In the genomic region with DNA sequence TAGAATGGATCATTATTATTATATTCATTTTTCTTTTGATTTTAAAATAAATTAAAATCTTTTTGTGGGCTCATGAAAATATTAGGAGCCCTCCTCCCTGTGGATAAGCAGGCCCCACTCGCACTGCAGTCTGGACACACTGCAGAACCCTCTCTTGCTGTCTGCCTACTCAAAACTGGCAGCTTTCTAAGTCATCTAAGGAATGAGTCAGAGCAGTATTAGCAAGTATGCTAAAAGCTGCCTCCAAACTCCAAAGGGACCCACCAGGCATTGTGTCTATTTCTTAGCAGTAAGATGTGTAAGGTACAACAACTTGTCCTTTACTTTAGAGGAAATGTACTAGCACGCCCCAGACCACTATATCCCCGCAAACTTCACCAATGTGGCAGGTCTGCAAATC, we compare ENCODE assay signal across 23 cellular contexts.
DNase-seq lines count a peak whose midpoint lies in the region; ATAC-seq and TF ChIP-seq lines count a peak whose summit lies in the region.
"Had no signal": no experiment of that assay in that cellular context is flagged by ENCODE, and none has a peak within 500 bp of the region (broad histone marks: within the 10 kb centered on the region; RNA-seq: fewer than 3 reads in every experiment).

No MANE protein-coding gene starts in this region.

- H3K4me1 ChIP-seq in osteoblast (ENCODE audit: insufficient read depth, low read length), result peaks cover 10% of the 10 kb centered on the region
- H3K4me1 ChIP-seq: prostate gland had no signal

- no peak overlapping the region for H3K4me2 ChIP-seq in osteoblast (ENCODE audit: insufficient read depth, low read length)

- TF ChIP-seq CTCF in osteoblast (IDR thresholded peaks at IDR 0.05; ENCODE audit: extremely low read depth, low read depth, low read length), result no peak
- no peak for TF ChIP-seq CTCF in CD4-positive, alpha-beta T cell (IDR thresholded peaks at IDR 0.05)

- no peak overlapping the region for H3K27ac ChIP-seq in osteoblast (ENCODE audit: low read depth, low read length)
- no peak overlapping the region for H3K27ac ChIP-seq in CD4-positive, alpha-beta T cell (ENCODE audit: low read depth, low read length)
- H3K27ac ChIP-seq: left lung, prostate gland had no signal

- CTCF ChIA-PET in CD4-positive, alpha-beta T cell (lab: Charles Lee), result no interaction called here

- no peaks in the 10 kb centered on the region for H3K36me3 Mint-ChIP-seq in activated naive CD8-positive, alpha-beta T cell treated with anti-CD3 and anti-CD28 coated beads, Interleukin-2, amount 50 U/mL, for 24 hours (ENCODE audit: low read depth)
- H3K36me3 Mint-ChIP-seq in activated naive CD8-positive, alpha-beta T cell treated with anti-CD3 and anti-CD28 coated beads for 36 hours, result no peaks in the 10 kb centered on the region
- no peaks in the 10 kb centered on the region for H3K36me3 Mint-ChIP-seq in CD4-positive, alpha-beta T cell (ENCODE audit: low read depth)
- H3K36me3 Mint-ChIP-seq: activated naive CD4-positive, alpha-beta T cell treated with anti-CD3 and anti-CD28 coated beads, Interleukin-2, amount 50 U/mL, for 24 hours; CD14-positive monocyte; type B pancreatic cell; WTC11 had no signal

- DNase-seq in activated naive CD8-positive, alpha-beta T cell treated with anti-CD3 and anti-CD28 coated beads, Interleukin-2, amount 50 U/mL, for 24 hours, result no peak
- DNase-seq in activated naive CD8-positive, alpha-beta T cell treated with anti-CD3 and anti-CD28 coated beads for 36 hours, result no peak
- peak; percentile 38 for DNase-seq in RKO (ENCODE audit: low spot score)
- DNase-seq in osteoblast (ENCODE audit: insufficient read length, low spot score, missing footprints), result peak; percentile 82
- no peak for DNase-seq in stimulated activated naive CD4-positive, alpha-beta T cell treated with Interleukin-2 at 50 U/mL for 16 hours (lab: John Stamatoyannopoulos, UW)
- DNase-seq in CD4-positive, alpha-beta T cell, result no peak
- DNase-seq in HT-29 (ENCODE audit: low spot score), result no peak
- DNase-seq: left lung, mesendoderm, NCI-H1105 treated with DMSO at 0.1 percent for 48 hours, NCI-H2029, NCI-H2227 treated with DMSO at 0.1 percent for 48 hours, NCI-H526 treated with DMSO at 0.1 percent for 48 hours, SHP77 treated with DMSO at 0.1 percent for 48 hours, SW 1271 had no signal

- POLR2A ChIA-PET in CD4-positive, alpha-beta T cell (lab: Charles Lee), result no interaction called here

- no peaks in the 10 kb centered on the region for H3K36me3 ChIP-seq in osteoblast (ENCODE audit: insufficient read depth, low read length)
- H3K36me3 ChIP-seq: left lung, prostate gland had no signal

- intact Hi-C loops in CD4-positive, alpha-beta T cell (cut with DNase I, micrococcal nuclease), result no loop called here

- no peak overlapping the region for H3K27ac Mint-ChIP-seq in activated naive CD8-positive, alpha-beta T cell treated with anti-CD3 and anti-CD28 coated beads, Interleukin-2, amount 50 U/mL, for 24 hours
- H3K27ac Mint-ChIP-seq in activated naive CD8-positive, alpha-beta T cell treated with anti-CD3 and anti-CD28 coated beads for 36 hours, result no peak overlapping the region
- H3K27ac Mint-ChIP-seq in CD4-positive, alpha-beta T cell, result no peak overlapping the region
- H3K27ac Mint-ChIP-seq: activated naive CD4-positive, alpha-beta T cell treated with anti-CD3 and anti-CD28 coated beads, Interleukin-2, amount 50 U/mL, for 24 hours; CD14-positive monocyte; type B pancreatic cell; WTC11 had no signal

- no peak overlapping the region for H3K4me3 ChIP-seq in osteoblast (ENCODE audit: insufficient read depth, low read length)
- H3K4me3 ChIP-seq: K562, left lung, prostate gland had no signal

- H4K20me1 ChIP-seq in osteoblast (ENCODE audit: insufficient read depth, low read length), result no peaks in the 10 kb centered on the region

- peaks cover 32% of the 10 kb centered on the region for H3K4me1 Mint-ChIP-seq in activated naive CD8-positive, alpha-beta T cell treated with anti-CD3 and anti-CD28 coated beads, Interleukin-2, amount 50 U/mL, for 24 hours
- H3K4me1 Mint-ChIP-seq in activated naive CD8-positive, alpha-beta T cell treated with anti-CD3 and anti-CD28 coated beads for 36 hours, result peaks cover 31% of the 10 kb centered on the region
- peaks cover 19% of the 10 kb centered on the region for H3K4me1 Mint-ChIP-seq in CD4-positive, alpha-beta T cell (ENCODE audit: low read depth)
- H3K4me1 Mint-ChIP-seq: WTC11 had no signal

- no peaks in the 10 kb centered on the region for H3K27me3 ChIP-seq in osteoblast (ENCODE audit: insufficient read depth, low read length)
- H3K27me3 ChIP-seq in CD4-positive, alpha-beta T cell (ENCODE audit: control insufficient read depth, insufficient read depth, low read length), result no peaks in the 10 kb centered on the region

- no peaks in the 10 kb centered on the region for H3K27me3 Mint-ChIP-seq in activated naive CD8-positive, alpha-beta T cell treated with anti-CD3 and anti-CD28 coated beads, Interleukin-2, amount 50 U/mL, for 24 hours
- H3K27me3 Mint-ChIP-seq in activated naive CD8-positive, alpha-beta T cell treated with anti-CD3 and anti-CD28 coated beads for 36 hours, result no peaks in the 10 kb centered on the region
- no peaks in the 10 kb centered on the region for H3K27me3 Mint-ChIP-seq in CD4-positive, alpha-beta T cell
- H3K27me3 Mint-ChIP-seq: central memory CD8-positive, alpha-beta T cell; type B pancreatic cell had no signal

- H3K9me3 ChIP-seq in osteoblast (ENCODE audit: low read depth, low read length), result no peaks in the 10 kb centered on the region
- no peaks in the 10 kb centered on the region for H3K9me3 ChIP-seq in CD4-positive, alpha-beta T cell (ENCODE audit: control insufficient read depth, low read length)
- H3K9me3 ChIP-seq: left lung, prostate gland had no signal

- no peak overlapping the region for H3K4me3 Mint-ChIP-seq in activated naive CD8-positive, alpha-beta T cell treated with anti-CD3 and anti-CD28 coated beads, Interleukin-2, amount 50 U/mL, for 24 hours
- no peak overlapping the region for H3K4me3 Mint-ChIP-seq in activated naive CD8-positive, alpha-beta T cell treated with anti-CD3 and anti-CD28 coated beads for 36 hours
- no peak overlapping the region for H3K4me3 Mint-ChIP-seq in CD4-positive, alpha-beta T cell
- H3K4me3 Mint-ChIP-seq: activated naive CD4-positive, alpha-beta T cell treated with anti-CD3 and anti-CD28 coated beads, Interleukin-2, amount 50 U/mL, for 24 hours; CD14-positive monocyte; central memory CD8-positive, alpha-beta T cell; type B pancreatic cell; WTC11 had no signal

- H3K9me3 Mint-ChIP-seq in activated naive CD8-positive, alpha-beta T cell treated with anti-CD3 and anti-CD28 coated beads, Interleukin-2, amount 50 U/mL, for 24 hours, result no peaks in the 10 kb centered on the region
- peaks cover 1% of the 10 kb centered on the region for H3K9me3 Mint-ChIP-seq in activated naive CD8-positive, alpha-beta T cell treated with anti-CD3 and anti-CD28 coated beads for 36 hours
- no peaks in the 10 kb centered on the region for H3K9me3 Mint-ChIP-seq in CD4-positive, alpha-beta T cell
- H3K9me3 Mint-ChIP-seq: activated naive CD4-positive, alpha-beta T cell treated with anti-CD3 and anti-CD28 coated beads, Interleukin-2, amount 50 U/mL, for 24 hours; central memory CD8-positive, alpha-beta T cell had no signal

- ATAC-seq in activated naive CD8-positive, alpha-beta T cell treated with anti-CD3 and anti-CD28 coated beads, Interleukin-2, amount 50 U/mL, for 24 hours, result peak; percentile 65
- ATAC-seq in CD4-positive, alpha-beta T cell (ENCODE audit: poor library complexity), result no peak
- ATAC-seq: K562, Panc1, WTC11 had no signal

- no peak overlapping the region for H2AFZ ChIP-seq in osteoblast (ENCODE audit: low read length)

- no peaks in the 10 kb centered on the region for H3K79me2 ChIP-seq in osteoblast (ENCODE audit: insufficient read depth, low read length)

Comparison
In these comparisons a context has a peak if more than half of its experiments do, and no peak if none do; other contexts are left out.
1. DNase-seq: peak in RKO (single experiment) and osteoblast (single experiment); none in activated naive CD8-positive, alpha-beta T cell treated with anti-CD3 and anti-CD28 coated beads, Interleukin-2, amount 50 U/mL, for 24 hours (single experiment), activated naive CD8-positive, alpha-beta T cell treated with anti-CD3 and anti-CD28 coated beads for 36 hours (single experiment), stimulated activated naive CD4-positive, alpha-beta T cell treated with Interleukin-2 at 50 U/mL for 16 hours (single experiment), CD4-positive, alpha-beta T cell (0 of 10) and HT-29 (single experiment).